Comparison of ENCODE assay signal across 22 cellular contexts in genomic region chr1:107326823-107327445, GRCh38.
DNase-seq lines count a peak whose midpoint lies in the region; ATAC-seq, FAIRE-seq and TF ChIP-seq lines count a peak whose summit lies in the region.
"Had no signal": no experiment of that assay in that cellular context is flagged by ENCODE, and none has a peak within 500 bp of the region (broad histone marks: within the 10 kb centered on the region; RNA-seq: fewer than 3 reads in every experiment).

No MANE protein-coding gene starts in this region.

- H3K9me2 ChIP-seq in DOHH2 (replicated peaks; ENCODE audit: control insufficient read depth, low read length) = no peaks in the 10 kb centered on the region

- no peaks in the 10 kb centered on the region for H3K9me3 ChIP-seq in DOHH2 (ENCODE audit: control insufficient read depth, insufficient read depth, low read length)
- H3K9me3 ChIP-seq in keratinocyte (ENCODE audit: control insufficient read depth, low read depth, low read length) = no peaks in the 10 kb centered on the region
- H3K9me3 ChIP-seq: psoas muscle, testis had no signal

- dilution Hi-C loops in keratinocyte (cut with MboI; ENCODE audit: extremely low pct_ligation_motif_present, low sequenced_read_pairs) = no loop called here

- H3K4me3 Mint-ChIP-seq in activated B cell treated with CpG ODN at 0.5 μM for 24 hours = no peak overlapping the region
- H3K4me3 Mint-ChIP-seq: nephron progenitor cell had no signal

- peak overlapping the region; percentile 27 for H3K27ac Mint-ChIP-seq in activated B cell treated with CpG ODN at 0.5 μM for 24 hours
- H3K27ac Mint-ChIP-seq: nephron progenitor cell had no signal

- no peaks in the 10 kb centered on the region for H3K36me3 Mint-ChIP-seq in activated B cell treated with CpG ODN at 0.5 μM for 24 hours (ENCODE audit: low read depth)

- H3K27ac ChIP-seq in DOHH2 (ENCODE audit: low read depth, low read length) = no peak overlapping the region
- no peak overlapping the region for H3K27ac ChIP-seq in keratinocyte (ENCODE audit: control insufficient read depth, insufficient read depth, low read length)
- H3K27ac ChIP-seq: coronary artery, psoas muscle, testis had no signal

- H3K4me1 ChIP-seq in DOHH2 (ENCODE audit: control insufficient read depth, low read length) (peaks cover 47% of the 10 kb centered on the region), keratinocyte (ENCODE audit: control insufficient read depth, extremely low read depth, insufficient read depth, low read length) (peaks cover 9% of the 10 kb centered on the region)
- H3K4me1 ChIP-seq: psoas muscle, testis had no signal

- H3K9me3 Mint-ChIP-seq in activated B cell treated with CpG ODN at 0.5 μM for 24 hours = no peaks in the 10 kb centered on the region
- H3K9me3 Mint-ChIP-seq: nephron progenitor cell had no signal

- H3K4me3 ChIP-seq in DOHH2 (ENCODE audit: low read length) (peak overlapping the region; percentile 27), keratinocyte (ENCODE audit: control insufficient read depth in 2 of 3, extremely low read depth in 1 of 3, insufficient read depth in 2 of 3, low read depth in 1 of 3, low read length in 3 of 3) (no peak overlapping the region)
- H3K4me3 ChIP-seq: coronary artery, psoas muscle, smooth muscle cell, testis had no signal

- no peaks in the 10 kb centered on the region for H4K20me1 ChIP-seq in DOHH2 (ENCODE audit: control insufficient read depth, insufficient read depth, low read depth, low read length)
- H4K20me1 ChIP-seq in keratinocyte (ENCODE audit: control insufficient read depth, extremely low read depth, insufficient read depth, low read length) = no peaks in the 10 kb centered on the region

- H3K27me3 ChIP-seq in DOHH2 (ENCODE audit: control insufficient read depth, low read length) (no peaks in the 10 kb centered on the region), keratinocyte (ENCODE audit: control insufficient read depth, extremely low read depth, insufficient read depth, low read length) (no peaks in the 10 kb centered on the region)
- H3K27me3 ChIP-seq: testis had no signal

- no peak overlapping the region for H3K9ac ChIP-seq in keratinocyte (ENCODE audit: control insufficient read depth, extremely low read depth, insufficient read depth, low read length)

- POLR2A ChIA-PET in activated B cell treated with CpG ODN at 0.5 μM for 24 hours (lab: Charles Lee) = no interaction called here

- peak; percentile 53 for FAIRE-seq in keratinocyte (lab: Jason Lieb, UNC)

- peaks cover 2% of the 10 kb centered on the region for H3K27me3 Mint-ChIP-seq in activated B cell treated with CpG ODN at 0.5 μM for 24 hours

- H3F3A ChIP-seq in DOHH2 (ENCODE audit: control insufficient read depth, insufficient read depth) = no peaks in the 10 kb centered on the region

- H3K79me2 ChIP-seq in DOHH2 (ENCODE audit: control insufficient read depth, low read length) = no peaks in the 10 kb centered on the region
- no peaks in the 10 kb centered on the region for H3K79me2 ChIP-seq in keratinocyte (ENCODE audit: control insufficient read depth, insufficient read depth, low read length)

- H2AFZ ChIP-seq in keratinocyte (ENCODE audit: control insufficient read depth, low read length) = peak overlapping the region; percentile 91

- TF ChIP-seq CTCF in DOHH2 (IDR thresholded peaks at IDR 0.05; ENCODE audit: low read depth, low read length, poor library complexity, severe bottlenecking) (no peak), activated B cell treated with CpG ODN at 0.5 μM for 24 hours (IDR thresholded peaks at IDR 0.05) (no peak), keratinocyte (optimal IDR thresholded peaks at IDR 0.05 in 1 of 3, IDR thresholded peaks at IDR 0.05 in 1 of 3, conservative IDR thresholded peaks at IDR 0.05 in 1 of 3; ENCODE audit: extremely low read depth in 1 of 3, insufficient read depth in 2 of 3, low read length in 3 of 3) (no peak)

- DNase-seq in NCI-H2171 (lab: John Stamatoyannopoulos, UW) = peak; percentile 73
- no peak for DNase-seq in activated B cell treated with CpG ODN at 0.5 μM for 24 hours
- no peak for DNase-seq in keratinocyte (ENCODE audit: low read depth, low spot score)
- no peak for DNase-seq in HPDE6-E6E7 (ENCODE audit: extremely low spot score)
- DNase-seq in NCI-H345 (lab: John Stamatoyannopoulos, UW) = no peak
- no peak for DNase-seq in SKM-1 treated with dmso at 0.1 percent for 144 hours (lab: John Stamatoyannopoulos, UW; ENCODE audit: unreplicated experiment)
- DNase-seq: activated CD4-positive, alpha-beta T cell treated with anti-CD3 and anti-CD28 coated beads for 4 hours; activated CD8-positive, alpha-beta memory T cell treated with anti-CD3 and anti-CD28 coated beads, Interleukin-2, amount 50 U/mL, for 4 hours; activated gamma-delta T cell treated with Interleukin-2 at 50 U/mL for 16 hours; aorta; HCEC 1CT; islet precursor cell; mesendoderm; NCI-H1436 treated with DMSO at 0.1 percent for 48 hours; NCI-H2227 treated with DMSO at 0.1 percent for 48 hours; nephron progenitor cell; psoas muscle; testis had no signal

- intact Hi-C loops in activated B cell treated with CpG ODN at 0.5 μM for 24 hours (cut with micrococcal nuclease) = no loop called here

- H3K9me1 ChIP-seq in keratinocyte (ENCODE audit: control insufficient read depth, extremely low read depth, insufficient read depth, low read length) = no peaks in the 10 kb centered on the region

- CTCF ChIA-PET in activated B cell treated with CpG ODN at 0.5 μM for 24 hours (lab: Charles Lee) = interaction anchor here (1.0 kb wide), 2 partner anchors 51 to 203 kb away, joined by 3 read pairs; no protein-coding TSS in a partner anchor

- peaks cover 16% of the 10 kb centered on the region for H3K4me1 Mint-ChIP-seq in activated B cell treated with CpG ODN at 0.5 μM for 24 hours
- H3K4me1 Mint-ChIP-seq: nephron progenitor cell had no signal

- 0 out of 2 replicates have a peak, but pooled peaks cover 4% of the 10 kb centered on the region for H3K36me3 ChIP-seq in DOHH2 (ENCODE audit: control insufficient read depth, low read length)
- H3K36me3 ChIP-seq in keratinocyte (ENCODE audit: control insufficient read depth in 2 of 2, extremely low read depth in 1 of 2, insufficient read depth in 2 of 2, low read length in 2 of 2) = no peaks in the 10 kb centered on the region

- H3K4me2 ChIP-seq in DOHH2 (ENCODE audit: low read length) (peak overlapping the region; percentile 49), keratinocyte (ENCODE audit: control insufficient read depth, extremely low read depth, insufficient read depth, low read depth, low read length) (peak overlapping the region; percentile 45)
- H3K4me2 ChIP-seq: smooth muscle cell had no signal

- ATAC-seq in activated B cell treated with CpG ODN at 0.5 μM for 24 hours (ENCODE audit: low read depth) (no peak), GM19328 (IDR thresholded peaks at IDR 0.05; ENCODE audit: unreplicated experiment) (no peak)
- ATAC-seq: psoas muscle had no signal
